In the genomic region with DNA sequence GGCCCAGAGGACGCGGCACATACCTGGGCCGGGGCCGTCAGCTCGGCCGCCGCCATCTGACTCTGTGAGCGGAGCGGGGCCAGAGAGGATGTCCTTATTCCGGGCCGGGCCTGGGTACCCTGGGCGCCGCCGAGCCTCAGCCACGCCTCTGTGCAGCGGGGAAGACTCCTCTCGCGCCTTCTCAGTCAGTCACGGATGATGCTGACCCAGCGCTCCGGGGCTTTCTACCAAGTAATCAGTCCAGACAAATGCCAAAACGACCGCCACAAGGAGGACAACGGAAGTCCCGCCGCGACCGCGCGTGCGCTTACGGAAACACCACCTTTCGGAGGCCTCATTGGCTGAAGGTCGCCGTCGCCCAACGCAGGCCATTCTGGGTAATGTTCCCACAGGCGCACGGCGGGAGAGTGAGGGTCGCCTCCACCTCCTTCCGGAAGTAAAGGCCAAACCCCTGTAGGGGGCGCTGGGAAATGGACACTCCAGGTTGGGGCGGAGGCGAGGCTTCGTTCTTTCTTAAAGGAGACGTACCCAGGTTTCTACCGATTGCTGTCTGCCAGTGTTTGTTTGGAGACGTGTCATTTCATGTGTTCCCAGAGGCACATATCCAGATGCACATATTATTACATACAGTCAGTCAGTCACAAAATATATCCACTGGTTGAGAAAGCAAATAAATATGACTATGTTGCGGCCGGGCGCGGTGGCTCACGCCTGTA, we compare ENCODE assay signal across 8 cellular contexts. TPM values are rescaled to one million over a fixed set of nuclear protein-coding genes. Genes with fewer than 3 reads are reported as not detected.
A peak's percentile ranks its signal among the peaks of the same experiment; 100 is the strongest.
DNase-seq lines count a peak whose midpoint lies in the region; ATAC-seq lines count a peak whose summit lies in the region.

A gene (minus strand): TSS at position 288 of the 716 bp plus-strand sequence. CDS start 232 bp downstream, at position 56.

- peak; percentile 77 for ATAC-seq in GM18519 (IDR thresholded peaks at IDR 0.05; ENCODE audit: low FRiP score, unreplicated experiment)
- ATAC-seq in HG03045 (IDR thresholded peaks at IDR 0.05; ENCODE audit: unreplicated experiment) = peak; percentile 82

- peak; percentile 82 for DNase-seq in A172 (ENCODE audit: low spot score)
- DNase-seq in NCI-H2196 treated with DMSO at 0.1 percent for 48 hours (lab: John Stamatoyannopoulos, UW; ENCODE audit: unreplicated experiment) = peak; percentile 87
- peak; percentile 84 for DNase-seq in activated CD4-positive, alpha-beta T cell treated with anti-CD3 and anti-CD28 coated beads, Interleukin-2, amount 50 U/mL, for 1 hour
- DNase-seq in dedifferentiated amniotic fluid mesenchymal stem cell (ENCODE audit: extremely low spot score) = peak; percentile 91
- peak; percentile 99 for DNase-seq in left kidney (ENCODE audit: low read depth, low spot score)
- DNase-seq in stimulated activated CD4-positive, alpha-beta T cell treated with anti-CD3 and anti-CD28 coated beads, Interleukin-1b, Interleukin-23, amount 100 ng/mL, for 4 hours (ENCODE audit: low read depth in 2 of 2) = peak; percentile 75 to 84

RNA-seq across cellular contexts. Expression of the gene that starts here (rescaled TPM):
- total RNA-seq in A172 (2014; rRNA removed; shearing (Covaris generic)) = 3.1 and 3.7 TPM in 2 replicates

Comparison
In these comparisons a context has a peak if more than half of its experiments do, and no peak if none do; other contexts are left out.
1. Peak in every context shown above with its lines: DNase-seq and ATAC-seq.